ENCODE assay signal across 8 cellular contexts in the genomic region with DNA sequence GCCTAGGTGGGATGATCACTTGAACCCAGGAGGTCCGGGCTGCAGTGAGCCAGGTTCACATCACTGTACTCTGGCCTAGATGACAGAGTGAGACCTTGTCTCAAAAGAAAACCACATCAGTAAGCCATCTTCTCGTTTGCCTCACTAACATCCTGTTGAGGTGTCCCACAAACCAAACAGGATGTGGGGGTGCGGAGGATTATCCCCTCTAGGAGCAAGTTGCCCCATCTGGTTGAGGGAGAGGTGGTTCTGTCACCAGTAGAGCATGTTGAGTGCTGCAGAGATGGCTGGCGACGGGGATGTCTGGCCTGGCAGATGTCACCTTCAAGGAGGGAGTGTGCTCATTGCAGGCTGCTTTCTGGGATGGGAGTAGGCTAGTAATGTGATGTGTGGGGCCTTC.
DNase-seq lines count a peak whose midpoint lies in the region; ATAC-seq and TF ChIP-seq lines count a peak whose summit lies in the region.

No MANE protein-coding gene starts in this region.

- H3K4me1 ChIP-seq in sigmoid colon (peaks cover 0 to 78% (median 72%) of the 10 kb centered on the region in 4 donors), body of pancreas (peaks cover 24% of the 10 kb centered on the region)

- H3K27ac ChIP-seq in sigmoid colon (peak overlapping the region in 2 of 4 donors; percentile 68 to 73), body of pancreas (no peak overlapping the region)

- H3K4me3 ChIP-seq in sigmoid colon, result no peak overlapping the region
- no peak overlapping the region for H3K4me3 ChIP-seq in body of pancreas

- peak; percentile 13 for DNase-seq in GM19238 (ENCODE audit: insufficient read length, low spot score)
- DNase-seq in T follicular helper cell (ENCODE audit: low read depth), result peak; percentile 39
- peak; percentile 79 to 81 for DNase-seq in activated naive CD4-positive, alpha-beta T cell treated with anti-CD3 and anti-CD28 coated beads, Interleukin-2, amount 50 U/mL, for 72 hours (ENCODE audit: low spot score in 2 of 2)
- DNase-seq in stimulated activated CD8-positive, alpha-beta memory T cell treated with anti-CD3 and anti-CD28 coated beads, Interleukin-12 subunit alpha, Interleukin-12 subunit beta, amount 100 ng/mL, for 1 hour (ENCODE audit: low read depth), result peak; percentile 49
- DNase-seq in sigmoid colon, result no peak
- DNase-seq in body of pancreas, result no peak
- DNase-seq in cortex of kidney (lab: John Stamatoyannopoulos, UW), result no peak

- TF ChIP-seq EP300 in sigmoid colon (IDR thresholded peaks at IDR 0.05), result no peak

- no peaks in the 10 kb centered on the region for H3K36me3 ChIP-seq in sigmoid colon
- no peaks in the 10 kb centered on the region for H3K36me3 ChIP-seq in body of pancreas (replicated peaks in 1 of 2; ENCODE audit: insufficient read depth in 1 of 2, low read depth in 2 of 2)

- H3K27ac Mint-ChIP-seq in activated naive CD4-positive, alpha-beta T cell treated with anti-CD3 and anti-CD28 coated beads, Interleukin-2, amount 50 U/mL, for 72 hours, result peak overlapping the region in 1 of 2 donors; percentile 92

- H3K36me3 Mint-ChIP-seq in activated naive CD4-positive, alpha-beta T cell treated with anti-CD3 and anti-CD28 coated beads, Interleukin-2, amount 50 U/mL, for 72 hours, result peaks cover 0 to 16% of the 10 kb centered on the region in 2 donors

- H3K9me3 Mint-ChIP-seq in activated naive CD4-positive, alpha-beta T cell treated with anti-CD3 and anti-CD28 coated beads, Interleukin-2, amount 50 U/mL, for 72 hours, result no peaks in the 10 kb centered on the region

- intact Hi-C loops in sigmoid colon (cut with DNase I) (no loop called here), body of pancreas (cut with DNase I) (no loop called here)

- no peaks in the 10 kb centered on the region for H3K9me3 ChIP-seq in sigmoid colon
- no peaks in the 10 kb centered on the region for H3K9me3 ChIP-seq in body of pancreas

- no peaks in the 10 kb centered on the region for H3K27me3 ChIP-seq in sigmoid colon
- H3K27me3 ChIP-seq in body of pancreas, result no peaks in the 10 kb centered on the region

- TF ChIP-seq CTCF in sigmoid colon (IDR thresholded peaks at IDR 0.05) (no peak), body of pancreas (IDR thresholded peaks at IDR 0.05) (no peak)

- ATAC-seq in activated naive CD4-positive, alpha-beta T cell treated with anti-CD3 and anti-CD28 coated beads, Interleukin-2, amount 50 U/mL, for 72 hours, result peak; percentile 94 to 97
- ATAC-seq in body of pancreas, result no peak
- ATAC-seq in GM21717 (IDR thresholded peaks at IDR 0.05; ENCODE audit: unreplicated experiment), result no peak

- 48 to 74% methylated on average over 5 of the region's 5 CpGs for WGBS in sigmoid colon, 2 donors
- WGBS in body of pancreas, 2 donors, result 81 to 98% methylated on average over 5 of the region's 5 CpGs

- TF ChIP-seq POLR2A in sigmoid colon (IDR thresholded peaks at IDR 0.05), result no peak
- no peak for TF ChIP-seq POLR2A in body of pancreas (IDR thresholded peaks at IDR 0.05)

Comparison
In these comparisons a context has a peak if more than half of its experiments do, and no peak if none do; other contexts are left out.
1. DNase-seq: peak in GM19238 (single experiment), T follicular helper cell (single experiment), activated naive CD4-positive, alpha-beta T cell treated with anti-CD3 and anti-CD28 coated beads, Interleukin-2, amount 50 U/mL, for 72 hours (2 of 2) and stimulated activated CD8-positive, alpha-beta memory T cell treated with anti-CD3 and anti-CD28 coated beads, Interleukin-12 subunit alpha, Interleukin-12 subunit beta, amount 100 ng/mL, for 1 hour (single experiment); none in sigmoid colon (single experiment), body of pancreas (0 of 4) and cortex of kidney (single experiment).
2. ATAC-seq: peak in activated naive CD4-positive, alpha-beta T cell treated with anti-CD3 and anti-CD28 coated beads, Interleukin-2, amount 50 U/mL, for 72 hours (2 of 2); none in body of pancreas (single experiment) and GM21717 (single experiment).